ENCODE assay signal across 8 cellular contexts in the genomic region with DNA sequence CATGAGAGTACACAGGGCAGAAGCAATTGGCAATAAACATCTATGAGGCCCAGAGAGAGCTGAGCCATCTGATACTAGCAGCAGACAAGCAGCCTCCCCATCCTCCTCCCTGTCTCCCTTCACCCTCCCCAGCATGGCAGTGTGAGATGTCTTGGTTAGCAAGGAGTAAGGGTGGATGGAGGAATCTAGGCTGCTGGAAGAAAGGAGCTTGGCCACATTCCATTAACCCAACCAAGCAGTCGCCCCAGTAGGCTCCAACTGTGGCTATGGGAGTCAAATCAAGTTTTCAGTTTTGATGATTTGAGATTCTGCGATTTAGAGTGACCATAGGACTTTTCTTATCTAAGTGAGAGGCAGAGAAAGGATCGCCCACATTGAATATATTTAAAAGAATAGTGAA.
"Had no signal": no experiment of that assay in that cellular context is flagged by ENCODE, and none has a peak within 500 bp of the region (broad histone marks: within the 10 kb centered on the region; RNA-seq: fewer than 3 reads in every experiment).

No MANE protein-coding gene starts in this region.

- H3K4me3 Mint-ChIP-seq: HFFc6, IgD-negative memory B cell had no signal

- H3K4me1 ChIP-seq: HAP-1 had no signal

- DNase-seq: GM23248, GOT3, H7, HFFc6, KBM-7 had no signal

- H3K27ac Mint-ChIP-seq: HFFc6, IgD-negative memory B cell had no signal

- H3K4me3 ChIP-seq: GM23248, HAP-1 had no signal

- H2AFZ ChIP-seq: GM23248 had no signal

- H3K27ac ChIP-seq: GM23248 had no signal

- H3K9me3 ChIP-seq: HAP-1 had no signal

- H3K36me3 ChIP-seq: HAP-1 had no signal

- ATAC-seq: HCT116 had no signal

- H3K9ac ChIP-seq: GM23248 had no signal

- H3K9me3 Mint-ChIP-seq: HFFc6 had no signal
